In genomic region chr4:2843023-2843908, GRCh38 we compare ENCODE assay signal across 8 cellular contexts. TPM values are rescaled to one million over a fixed set of nuclear protein-coding genes. Genes with fewer than 3 reads are reported as not detected.
DNase-seq lines count a peak whose midpoint lies in the region; ATAC-seq and TF ChIP-seq lines count a peak whose summit lies in the region.

Gene ADD1, plus strand, starts transcription at chr4:2843844. Its CDS starts 32,072 bp downstream, at chr4:2875916.

- peaks cover 3% of the 10 kb centered on the region for H3K36me3 Mint-ChIP-seq in chondrocyte (ENCODE audit: low read depth)

- DNase-seq in AG08396 (ENCODE audit: low spot score) (peak; percentile 100), NCI-H446 (lab: John Stamatoyannopoulos, UW) (peak; percentile 66 to 85), chondrocyte (ENCODE audit: low spot score) (peak; percentile 98), kidney glomerular epithelial cell (lab: John Stamatoyannopoulos, UW) (peak; percentile 89)
- peak; percentile 86 to 89 for DNase-seq in activated CD4-positive, alpha-beta T cell treated with anti-CD3 and anti-CD28 coated beads for 24 hours (ENCODE audit: low read depth in 2 of 2)
- peak; percentile 82 to 87 for DNase-seq in stimulated activated CD4-positive, alpha-beta T cell treated with anti-CD3 and anti-CD28 coated beads, Interleukin-15, amount 100 ng/mL, for 48 hours (ENCODE audit: low read depth in 2 of 2)

- peaks cover 37% of the 10 kb centered on the region for H3K4me1 Mint-ChIP-seq in chondrocyte (ENCODE audit: low read depth)

- ATAC-seq in GM18868 (IDR thresholded peaks at IDR 0.05; ENCODE audit: unreplicated experiment): peak; percentile 86
- ATAC-seq in HG03103 (IDR thresholded peaks at IDR 0.05; ENCODE audit: low read depth, unreplicated experiment): peak; percentile 71

- peak within 1 kb of the TSS; percentile 91 for H3K4me3 Mint-ChIP-seq in chondrocyte (ENCODE audit: unreplicated experiment)

- peaks cover 3% of the 10 kb centered on the region for H3K9me3 Mint-ChIP-seq in chondrocyte (ENCODE audit: low read depth)

- no peaks in the 10 kb centered on the region for H3K27me3 Mint-ChIP-seq in chondrocyte (ENCODE audit: low read depth)

- TF ChIP-seq CTCF in chondrocyte (IDR thresholded peaks at IDR 0.05): no peak

- H3K27ac Mint-ChIP-seq in chondrocyte (ENCODE audit: unreplicated experiment): peak within 1 kb of the TSS; percentile 86

RNA-seq across cellular contexts. Expression of gene ADD1, which starts in this region (rescaled TPM):
- 240 to 269 TPM (median 256 TPM) in 3 replicates for total RNA-seq in chondrocyte

Comparison
In these comparisons a context has a peak if more than half of its experiments do, and no peak if none do; other contexts are left out.
1. Peak in every context shown above with its lines: DNase-seq and ATAC-seq.